20 cellular contexts compared by ENCODE assay signal in the genomic region with DNA sequence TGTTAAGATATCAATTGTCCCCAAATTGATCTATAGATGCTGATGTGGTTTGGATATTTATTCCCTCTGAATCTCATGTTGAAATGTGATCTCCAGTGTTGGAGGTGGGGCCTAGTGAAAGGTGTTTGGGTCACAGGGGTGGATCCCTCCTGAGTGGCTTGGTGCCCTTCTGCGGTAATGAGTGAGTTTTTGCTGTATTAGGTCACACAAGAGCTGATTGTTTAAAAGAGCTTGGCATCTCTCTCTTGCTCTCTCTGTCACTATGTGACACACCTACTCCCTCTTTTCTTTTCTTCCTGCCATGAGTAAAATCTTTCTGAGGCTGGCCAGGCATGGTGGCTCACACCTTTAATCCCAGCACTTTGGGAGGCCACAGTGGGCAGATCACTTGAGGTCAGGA.
"Had no signal": no experiment of that assay in that cellular context is flagged by ENCODE, and none has a peak within 500 bp of the region (broad histone marks: within the 10 kb centered on the region; RNA-seq: fewer than 3 reads in every experiment).

No MANE protein-coding gene starts in this region.

- H3K27me3 ChIP-seq: neutrophil, pancreas, testis had no signal

- H3K9me3 ChIP-seq: lower lobe of right lung, neutrophil, pancreas, testis had no signal

- H3K4me2 ChIP-seq: smooth muscle cell had no signal

- H3K4me3 ChIP-seq: lower lobe of right lung, pancreas, smooth muscle cell, testis had no signal

- H3K27ac ChIP-seq: lower lobe of right lung, neutrophil, pancreas, testis, WERI-Rb-1 had no signal

- DNase-seq: activated CD4-positive, alpha-beta memory T cell treated with anti-CD3 and anti-CD28 coated beads, Interleukin-2, amount 10 ng/mL, durations not matched to agents 7 days and 5 days; activated CD4-positive, alpha-beta T cell treated with anti-CD3 and anti-CD28 coated beads for 36 hours; activated CD8-positive, alpha-beta memory T cell treated with anti-CD3 and anti-CD28 coated beads, Interleukin-2, amount 10 ng/mL, durations not matched to agents 7 days and 5 days; amygdala; caudate nucleus; effector memory CD8-positive, alpha-beta T cell; foreskin melanocyte; hypothalamus; islet precursor cell; lower lobe of right lung; pancreas; stimulated activated CD4-positive, alpha-beta T cell treated with anti-CD3 and anti-CD28 coated beads, Interleukin-4, amount 100 ng/mL, for 24 hours; T-helper 2 cell; testis; WERI-Rb-1 had no signal

- ATAC-seq: activated CD4-positive, alpha-beta T cell treated with anti-CD3 and anti-CD28 coated beads for 36 hours; activated CD8-positive, alpha-beta memory T cell treated with anti-CD3 and anti-CD28 coated beads, Interleukin-2, amount 10 ng/mL, durations not matched to agents 7 days and 5 days; effector memory CD8-positive, alpha-beta T cell; lower lobe of right lung; natural killer cell treated with Interleukin-12 subunit alpha and Interleukin-12 subunit beta and Interleukin-15 and Interleukin-18, amount 100 ng/mL, for 72 hours; pancreas; sciatic nerve; stimulated activated effector memory CD8-positive, alpha-beta T cell treated with anti-CD3 and anti-CD28 coated beads, Interleukin-12 subunit alpha, Interleukin-12 subunit beta, amount 100 ng/mL, for 72 hours had no signal

- H3K36me3 ChIP-seq: lower lobe of right lung, neutrophil, pancreas, WERI-Rb-1 had no signal

- H3K4me1 ChIP-seq: lower lobe of right lung, pancreas, testis had no signal
